ENCODE assay signal across 33 cellular contexts in genomic region chr6:143052282-143052681, GRCh38.
"Had no signal": no experiment of that assay in that cellular context is flagged by ENCODE, and none has a peak within 500 bp of the region (broad histone marks: within the 10 kb centered on the region; RNA-seq: fewer than 3 reads in every experiment).

No MANE protein-coding gene starts in this region.

- DNase-seq: activated B cell treated with CpG ODN at 0.5 μM for 24 hours; activated CD4-positive, alpha-beta memory T cell treated with anti-CD3 and anti-CD28 coated beads for 36 hours; activated CD4-positive, alpha-beta T cell treated with anti-CD3 and anti-CD28 coated beads for 4 hours; activated CD4-positive, alpha-beta T cell treated with anti-CD3 and anti-CD28 coated beads, Interleukin-2, amount 10 ng/mL, durations not matched to agents 24 days and 14 days; activated CD4-positive, alpha-beta T cell treated with anti-CD3 and anti-CD28 coated beads, Interleukin-2, amount 50 U/mL, for 1 hour; activated CD4-positive, alpha-beta T cell treated with anti-CD3 and anti-CD28 coated beads, Interleukin-2, amount 50 U/mL, for 4 hours; activated CD4-positive, CD25-positive, alpha-beta regulatory T cell treated with anti-CD3 and anti-CD28 coated beads, Interleukin-2, amount 50 U/mL, for 72 hours; activated CD8-positive, alpha-beta memory T cell treated with anti-CD3 and anti-CD28 coated beads, Interleukin-2, amount 50 U/mL, for 4 hours; activated CD8-positive, alpha-beta T cell treated with anti-CD3 and anti-CD28 coated beads for 36 hours; activated effector memory CD4-positive, alpha-beta T cell treated with anti-CD3 and anti-CD28 coated beads, Interleukin-2, amount 50 U/mL, for 16 hours; activated gamma-delta T cell treated with Interleukin-2 at 50 U/mL for 16 hours; activated naive CD4-positive, alpha-beta T cell; activated naive CD4-positive, alpha-beta T cell treated with anti-CD3 and anti-CD28 coated beads for 36 hours; activated naive CD4-positive, alpha-beta T cell treated with anti-CD3 and anti-CD28 coated beads, Interleukin-2, amount 50 U/mL, for 16 hours; activated naive CD8-positive, alpha-beta T cell treated with anti-CD3 and anti-CD28 coated beads for 36 hours; activated T-cell treated with anti-CD3 and anti-CD28 coated beads for 4 hours; activated T-cell treated with anti-CD3 and anti-CD28 coated beads, Interleukin-2, amount 50 U/mL, for 1 hour; activated T-cell treated with anti-CD3 and anti-CD28 coated beads, Interleukin-2, amount 50 U/mL, for 4 hours; activated T-cell treated with anti-CD3 and anti-CD28 coated beads, Interleukin-2, amount 50 U/mL, for 72 hours; adrenal gland; amniotic stem cell; aorta; body of pancreas; brain microvascular endothelial cell; central memory CD4-positive, alpha-beta T cell; T-helper 2 cell; T-helper 9 cell had no signal

- H3K27ac ChIP-seq: adrenal gland, body of pancreas, brain microvascular endothelial cell, breast epithelium, VCaP had no signal

- FAIRE-seq: astrocyte, TTC549 had no signal

- ATAC-seq: activated CD8-positive, alpha-beta T cell treated with anti-CD3 and anti-CD28 coated beads for 36 hours; activated naive CD4-positive, alpha-beta T cell treated with anti-CD3 and anti-CD28 coated beads, Interleukin-2, amount 50 U/mL, for 72 hours; activated T-cell treated with anti-CD3 and anti-CD28 coated beads, Interleukin-2, amount 50 U/mL, for 4 hours; activated T-cell treated with anti-CD3 and anti-CD28 coated beads, Interleukin-2, amount 50 U/mL, for 72 hours; activated T-helper 17 cell treated with anti-CD3 and anti-CD28 coated beads, Interleukin-2, amount 50 U/mL, for 72 hours; body of pancreas had no signal

- H3K4me3 ChIP-seq: adrenal gland, body of pancreas, breast epithelium had no signal

- H3K9me3 ChIP-seq: adrenal gland, body of pancreas, breast epithelium had no signal

- H3K27me3 ChIP-seq: adrenal gland, body of pancreas, brain microvascular endothelial cell, breast epithelium had no signal

- H3K36me3 ChIP-seq: adrenal gland, brain microvascular endothelial cell, breast epithelium had no signal

- H3K4me1 ChIP-seq: adrenal gland, body of pancreas, breast epithelium had no signal
